In the genomic region with DNA sequence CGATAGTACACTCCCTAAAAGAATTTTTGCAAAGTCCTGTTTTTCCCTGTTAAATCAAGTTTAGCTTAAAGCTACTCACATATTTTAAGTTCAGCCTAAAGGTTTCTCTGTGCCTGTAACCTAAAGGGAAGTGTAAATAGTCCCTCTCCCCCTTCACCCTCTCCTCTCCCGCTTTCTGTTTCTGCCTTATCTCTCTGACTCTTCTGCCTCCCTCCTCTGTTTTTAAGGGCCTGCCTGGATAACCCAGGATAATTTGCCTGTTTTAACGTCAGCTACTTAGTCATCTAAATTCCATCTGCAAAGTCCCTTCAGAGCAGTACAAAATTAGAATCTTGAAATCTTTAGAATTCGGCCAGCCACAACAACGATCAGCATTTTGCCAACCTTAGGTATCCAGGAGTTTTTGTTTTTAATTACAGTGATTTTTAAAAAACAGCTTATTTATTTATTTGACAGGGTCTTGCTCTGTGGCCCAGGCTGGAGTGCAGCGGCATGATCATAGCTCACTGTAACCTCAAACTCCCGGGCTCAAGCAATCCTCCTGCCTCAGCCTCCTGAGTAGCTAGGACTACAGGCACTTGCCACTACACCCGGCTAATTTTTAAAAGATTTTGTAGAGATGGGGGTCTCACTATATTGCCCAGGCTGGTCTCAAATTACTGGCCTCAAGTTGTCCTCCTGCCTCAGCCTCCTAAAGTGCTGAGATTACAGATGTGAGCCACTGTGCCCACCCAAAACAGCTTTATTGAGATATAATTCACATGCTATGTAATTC, we compare ENCODE assay signal across 8 cellular contexts.
DNase-seq lines count a peak whose midpoint lies in the region; ATAC-seq and TF ChIP-seq lines count a peak whose summit lies in the region.

No MANE protein-coding gene starts in this region.

- H3K36me3 Mint-ChIP-seq in T-cell (no peaks in the 10 kb centered on the region), neural progenitor cell (peaks cover 6% of the 10 kb centered on the region)

- POLR2A ChIA-PET in A673 (lab: Charles Lee; ENCODE audit: low non-redundant PET) (no interaction called here), T-cell (lab: Charles Lee) (interaction anchor here (0.5 to 1.3 kb wide), 6 partner anchors 16 to 123 kb away, joined by 3 to 13 read pairs (median 3); partner anchors contain the start of gene LYST (in 1 of the 2))

- peaks cover 14 to 18% (median 17%) of the 10 kb centered on the region in 3 donors for H3K4me1 Mint-ChIP-seq in T-cell
- H3K4me1 Mint-ChIP-seq in neural progenitor cell, result peaks cover 15% of the 10 kb centered on the region

- H3K27ac ChIP-seq in A673 (ENCODE audit: low read depth, low read length, poor library complexity, severe bottlenecking) (no peak overlapping the region), fibroblast of lung (ENCODE audit: insufficient read depth, low read length) (peak overlapping the region; percentile 89), neural progenitor cell (peak overlapping the region; percentile 3)

- no peaks in the 10 kb centered on the region for H3K4me1 ChIP-seq in A673 (ENCODE audit: insufficient read depth, low read length, poor library complexity, severe bottlenecking)
- peaks cover 8% of the 10 kb centered on the region for H3K4me1 ChIP-seq in fibroblast of lung (ENCODE audit: control insufficient read depth, extremely low read depth, insufficient read depth, low read length)
- H3K4me1 ChIP-seq in neural progenitor cell, result peaks cover 6% of the 10 kb centered on the region

- H3K4me3 ChIP-seq in A673 (ENCODE audit: low read depth, low read length, poor library complexity, severe bottlenecking) (no peak overlapping the region), fibroblast of lung (replicated peaks in 1 of 4; ENCODE audit: control extremely low read depth in 1 of 4, insufficient read depth in 1 of 4, low read depth in 3 of 4, low read length in 4 of 4) (peak overlapping the region; percentile 2 to 38 (median 25)), neural progenitor cell (peak overlapping the region; percentile 21)

- no TSS peak for BruUV-seq in A673 (replicated peaks; lab: Mats Ljungman, UMichigan)

- H3K9me3 ChIP-seq in A673 (ENCODE audit: low read depth, low read length, poor library complexity, severe bottlenecking) (no peaks in the 10 kb centered on the region), fibroblast of lung (ENCODE audit: control insufficient read depth, insufficient read depth, low read depth, low read length) (no peaks in the 10 kb centered on the region), neural progenitor cell (ENCODE audit: low read depth) (peaks cover 3% of the 10 kb centered on the region)

- no peaks in the 10 kb centered on the region for H3K36me3 ChIP-seq in A673 (ENCODE audit: insufficient read depth, low read length, poor library complexity, severe bottlenecking)
- peaks cover 3% of the 10 kb centered on the region for H3K36me3 ChIP-seq in fibroblast of lung (ENCODE audit: control insufficient read depth, insufficient read depth, low read length)
- H3K36me3 ChIP-seq in neural progenitor cell, result peaks cover 9% of the 10 kb centered on the region

- H3K4me2 ChIP-seq in fibroblast of lung (ENCODE audit: extremely low read depth, insufficient read depth, low read length), result peak overlapping the region; percentile 67
- H3K4me2 ChIP-seq in neural progenitor cell, result peak overlapping the region; percentile 65

- intact Hi-C loops in A673 (cut with micrococcal nuclease; ENCODE audit: unreplicated experiment), result loop anchor here (5.0 to 10.0 kb wide), 3 partner anchors 108 to 868 kb away; partner anchors contain the start of gene LYST

- H3K27me3 ChIP-seq in A673 (replicated peaks; ENCODE audit: insufficient read depth, low read depth, low read length, poor library complexity) (no peaks in the 10 kb centered on the region), fibroblast of lung (ENCODE audit: control insufficient read depth, insufficient read depth, low read length) (no peaks in the 10 kb centered on the region), neural progenitor cell (no peaks in the 10 kb centered on the region)

- H3F3A ChIP-seq in neural progenitor cell (ENCODE audit: low read depth), result peaks cover 8% of the 10 kb centered on the region

- peak; percentile 1 for DNase-seq in A673 (ENCODE audit: low spot score)
- DNase-seq in T-cell, result no peak
- peak; percentile 78 to 85 for DNase-seq in fibroblast of lung (ENCODE audit: low read depth in 2 of 2)
- no peak for DNase-seq in neural progenitor cell (ENCODE audit: low spot score)
- no peak for DNase-seq in H4 (ENCODE audit: low spot score)
- DNase-seq in NCI-H1092 treated with DMSO at 0.1 percent for 48 hours (lab: John Stamatoyannopoulos, UW), result no peak

- ATAC-seq in GM18867 (IDR thresholded peaks at IDR 0.05; ENCODE audit: unreplicated experiment), result peak; percentile 23
- peak; percentile 43 for ATAC-seq in HG03095 (IDR thresholded peaks at IDR 0.05; ENCODE audit: unreplicated experiment)
- peak; percentile 5 to 28 (median 16) for ATAC-seq in T-cell (replicated peaks in 1 of 4)

- peak overlapping the region; percentile 63 to 79 (median 73) for H3K4me3 Mint-ChIP-seq in T-cell
- H3K4me3 Mint-ChIP-seq in neural progenitor cell, result peak overlapping the region; percentile 44

- no peaks in the 10 kb centered on the region for H3K27me3 Mint-ChIP-seq in T-cell
- H3K27me3 Mint-ChIP-seq in neural progenitor cell (ENCODE audit: insufficient read depth, low read depth), result peaks cover 2% of the 10 kb centered on the region

- CTCF ChIA-PET in A673 (lab: Charles Lee) (interaction anchor here (0.6 to 1.2 kb wide), 4 partner anchors 12 to 468 kb away, joined by 3 to 8 read pairs (median 4); partner anchors contain the start of gene LYST), T-cell (lab: Charles Lee) (interaction anchor here (0.5 to 2.8 kb wide), 46 partner anchors 10 to 1590 kb away, joined by 3 to 44 read pairs (median 4); partner anchors contain the start of gene LYST (in 2 of the 2))

- TF ChIP-seq CTCF in A673 (conservative IDR thresholded peaks at IDR 0.05; ENCODE audit: low read depth, low read length) (no peak), fibroblast of lung (conservative IDR thresholded peaks at IDR 0.05 in 1 of 2, IDR thresholded peaks at IDR 0.05 in 1 of 2; ENCODE audit: low read depth in 1 of 2, low read length in 2 of 2) (no peak), neural progenitor cell (IDR thresholded peaks at IDR 0.05) (no peak)

- H3K9ac ChIP-seq in fibroblast of lung (ENCODE audit: insufficient read depth, low read length), result peak overlapping the region; percentile 76
- H3K9ac ChIP-seq in neural progenitor cell, result no peak overlapping the region

- no peaks in the 10 kb centered on the region for H3K79me2 ChIP-seq in fibroblast of lung (ENCODE audit: control insufficient read depth, insufficient read depth, low read length)
- no peaks in the 10 kb centered on the region for H3K79me2 ChIP-seq in neural progenitor cell (ENCODE audit: low read depth)

- H3K27ac Mint-ChIP-seq in T-cell, result peak overlapping the region; percentile 76 to 96
- no peak overlapping the region for H3K27ac Mint-ChIP-seq in neural progenitor cell

- H2AFZ ChIP-seq in fibroblast of lung (ENCODE audit: low read length) (peak overlapping the region; percentile 2), neural progenitor cell (replicated peaks) (peak overlapping the region; percentile 77)

- H4K20me1 ChIP-seq in fibroblast of lung (ENCODE audit: control insufficient read depth, extremely low read depth, insufficient read depth, low read length), result no peaks in the 10 kb centered on the region
- no peaks in the 10 kb centered on the region for H4K20me1 ChIP-seq in neural progenitor cell (ENCODE audit: low read depth)

- no peaks in the 10 kb centered on the region for H3K9me3 Mint-ChIP-seq in T-cell
- H3K9me3 Mint-ChIP-seq in neural progenitor cell, result no peaks in the 10 kb centered on the region

Comparison
In these comparisons a context has a peak if more than half of its experiments do, and no peak if none do; other contexts are left out.
1. DNase-seq: peak in A673 (single experiment) and fibroblast of lung (2 of 2); none in T-cell (0 of 34), neural progenitor cell (single experiment), H4 (single experiment) and NCI-H1092 treated with DMSO at 0.1 percent for 48 hours (single experiment).
2. Peak in every context shown above with its lines, with median percentiles within 50 percentile points of each other: ATAC-seq.